In the genomic region with DNA sequence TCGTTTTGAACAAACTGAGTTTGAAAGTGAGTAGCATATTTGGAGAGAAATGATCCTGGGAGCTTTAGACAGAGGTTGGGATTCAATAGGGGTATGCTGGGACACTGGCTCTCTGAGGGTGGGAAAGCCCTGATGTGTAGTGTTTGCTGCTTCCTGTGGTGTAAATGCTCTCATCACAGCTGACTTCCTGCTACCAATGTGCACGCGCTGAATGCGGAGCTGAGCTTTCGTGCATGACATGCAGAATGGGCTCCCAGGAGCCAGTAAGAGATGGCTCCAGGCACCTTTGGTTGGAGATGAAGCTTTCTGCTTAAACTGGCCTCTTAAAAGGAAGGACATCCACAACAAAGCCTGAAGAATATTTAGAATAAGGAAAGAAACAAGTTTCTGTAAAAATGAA, we compare ENCODE assay signal across 1 cellular context.
A peak's percentile ranks its signal among the peaks of the same experiment; 100 is the strongest.
TF ChIP-seq lines count a peak whose summit lies in the region.

No MANE protein-coding gene starts in this region.

TF ChIP-seq in GM12878, 131 proteins besides CTCF, POLR2A, EP300 and RAD21 (continued from another document):
- TF ChIP-seq TCF12 (IDR thresholded peaks at IDR 0.05; ENCODE audit: low read depth, low read length) (peak; percentile 59), CREM (IDR thresholded peaks at IDR 0.05; ENCODE audit: low read depth) (peak; percentile 82; the same call in 1 of the 2 replicates), CEBPB (IDR thresholded peaks at IDR 0.05; ENCODE audit: borderline replicate concordance in 1 of 2, low read depth in 2 of 2, low read length in 2 of 2) (no peak), ZNF207 (IDR thresholded peaks at IDR 0.05; ENCODE audit: borderline replicate concordance) (0 out of 2 replicates have a peak, but pooled peaks have one; percentile 55), POU2F2 (IDR thresholded peaks at IDR 0.05; ENCODE audit: borderline replicate concordance, low read depth, low read length) (peak; percentile 40; the same call in 1 of the 3 replicates), EED (IDR thresholded peaks at IDR 0.05; ENCODE audit: low read depth) (peak; percentile 76), WRNIP1 (IDR thresholded peaks at IDR 0.05; ENCODE audit: borderline replicate concordance, low read depth, low read length) (no peak), SREBF1 (IDR thresholded peaks at IDR 0.05; ENCODE audit: low read length) (no peak), CHD4 (IDR thresholded peaks at IDR 0.05) (no peak), HDGF (IDR thresholded peaks at IDR 0.05) (peak; percentile 44; the same call in 1 of the 2 replicates), POLR2AphosphoS5 (IDR thresholded peaks at IDR 0.05; ENCODE audit: low read length) (peak; percentile 74), ZBED1 (IDR thresholded peaks at IDR 0.05; ENCODE audit: borderline replicate concordance) (peak; percentile 57; the same call in 1 of the 2 replicates), MTA2 (IDR thresholded peaks at IDR 0.05; ENCODE audit: low read depth) (no peak; the same call in 1 of the 2 replicates), SMAD5 (IDR thresholded peaks at IDR 0.05; ENCODE audit: low read depth) (peak; percentile 76; the same call in 1 of the 2 replicates), NBN (IDR thresholded peaks at IDR 0.05) (0 out of 2 replicates have a peak, but pooled peaks have one; percentile 37), NFIC (IDR thresholded peaks at IDR 0.05; ENCODE audit: low read depth, low read length) (no peak), RELA (IDR thresholded peaks at IDR 0.05; ENCODE audit: borderline replicate concordance, partially characterized antibody) (no peak), CBFB (IDR thresholded peaks at IDR 0.05; ENCODE audit: low read depth) (peak; percentile 54; the same call in 1 of the 2 replicates), SMC3 (IDR thresholded peaks at IDR 0.05; ENCODE audit: borderline replicate concordance, low read length) (0 out of 2 replicates have a peak, but pooled peaks have one; percentile 12), IKZF2 (IDR thresholded peaks at IDR 0.05) (peak; percentile 33 to 40; a peak in 2 of 4 replicates), BHLHE40 (IDR thresholded peaks at IDR 0.05; ENCODE audit: borderline replicate concordance in 1 of 2, low read depth in 2 of 2, low read length in 1 of 2) (peak; percentile 47 to 51; a peak in 2 of 4 replicates), ATF7 (IDR thresholded peaks at IDR 0.05; ENCODE audit: low read depth) (peak; percentile 58; the same call in 1 of the 2 replicates), ZNF274 (IDR thresholded peaks at IDR 0.05; ENCODE audit: insufficient read depth, insufficient read length) (no peak), TAF1 (IDR thresholded peaks at IDR 0.05; ENCODE audit: borderline replicate concordance, low read depth, low read length) (peak; percentile 75; the same call in 1 of the 2 replicates), YY1 (IDR thresholded peaks at IDR 0.05; ENCODE audit: low read depth, low read length) (peak; percentile 56; the same call in 1 of the 2 replicates), ETV6 (conservative IDR thresholded peaks at IDR 0.05 in 1 of 2, IDR thresholded peaks at IDR 0.05 in 1 of 2; ENCODE audit: borderline replicate concordance in 1 of 2, low read depth in 1 of 2) (peak in 1 of 2 experiments; percentile 69; a peak in 2 of 4 replicates), IKZF1 (conservative IDR thresholded peaks at IDR 0.05) (peak; percentile 39; the same call in 1 of the 2 replicates), GABPA (IDR thresholded peaks at IDR 0.05; ENCODE audit: low read depth) (no peak), TCF3 (IDR thresholded peaks at IDR 0.05; ENCODE audit: borderline replicate concordance, insufficient read depth, low read depth, low read length) (0 out of 2 replicates have a peak, but pooled peaks have one; percentile 58), NFYA (IDR thresholded peaks at IDR 0.05; ENCODE audit: borderline replicate concordance, low read depth, low read length) (no peak), MEF2A (IDR thresholded peaks at IDR 0.05; ENCODE audit: insufficient read depth, low read depth, low read length) (0 out of 2 replicates have a peak, but pooled peaks have one; percentile 20), TARDBP (IDR thresholded peaks at IDR 0.05; ENCODE audit: borderline replicate concordance) (no peak), KDM1A (IDR thresholded peaks at IDR 0.05; ENCODE audit: borderline replicate concordance) (no peak)
- TF ChIP-seq, protein P1, sequence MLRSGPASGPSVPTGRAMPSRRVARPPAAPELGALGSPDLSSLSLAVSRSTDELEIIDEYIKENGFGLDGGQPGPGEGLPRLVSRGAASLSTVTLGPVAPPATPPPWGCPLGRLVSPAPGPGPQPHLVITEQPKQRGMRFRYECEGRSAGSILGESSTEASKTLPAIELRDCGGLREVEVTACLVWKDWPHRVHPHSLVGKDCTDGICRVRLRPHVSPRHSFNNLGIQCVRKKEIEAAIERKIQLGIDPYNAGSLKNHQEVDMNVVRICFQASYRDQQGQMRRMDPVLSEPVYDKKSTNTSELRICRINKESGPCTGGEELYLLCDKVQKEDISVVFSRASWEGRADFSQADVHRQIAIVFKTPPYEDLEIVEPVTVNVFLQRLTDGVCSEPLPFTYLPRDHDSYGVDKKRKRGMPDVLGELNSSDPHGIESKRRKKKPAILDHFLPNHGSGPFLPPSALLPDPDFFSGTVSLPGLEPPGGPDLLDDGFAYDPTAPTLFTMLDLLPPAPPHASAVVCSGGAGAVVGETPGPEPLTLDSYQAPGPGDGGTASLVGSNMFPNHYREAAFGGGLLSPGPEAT (IDR thresholded peaks at IDR 0.05; ENCODE audit: low read depth): 0 out of 2 replicates have a peak, but pooled peaks have one; percentile 32
- TF ChIP-seq, protein P2, sequence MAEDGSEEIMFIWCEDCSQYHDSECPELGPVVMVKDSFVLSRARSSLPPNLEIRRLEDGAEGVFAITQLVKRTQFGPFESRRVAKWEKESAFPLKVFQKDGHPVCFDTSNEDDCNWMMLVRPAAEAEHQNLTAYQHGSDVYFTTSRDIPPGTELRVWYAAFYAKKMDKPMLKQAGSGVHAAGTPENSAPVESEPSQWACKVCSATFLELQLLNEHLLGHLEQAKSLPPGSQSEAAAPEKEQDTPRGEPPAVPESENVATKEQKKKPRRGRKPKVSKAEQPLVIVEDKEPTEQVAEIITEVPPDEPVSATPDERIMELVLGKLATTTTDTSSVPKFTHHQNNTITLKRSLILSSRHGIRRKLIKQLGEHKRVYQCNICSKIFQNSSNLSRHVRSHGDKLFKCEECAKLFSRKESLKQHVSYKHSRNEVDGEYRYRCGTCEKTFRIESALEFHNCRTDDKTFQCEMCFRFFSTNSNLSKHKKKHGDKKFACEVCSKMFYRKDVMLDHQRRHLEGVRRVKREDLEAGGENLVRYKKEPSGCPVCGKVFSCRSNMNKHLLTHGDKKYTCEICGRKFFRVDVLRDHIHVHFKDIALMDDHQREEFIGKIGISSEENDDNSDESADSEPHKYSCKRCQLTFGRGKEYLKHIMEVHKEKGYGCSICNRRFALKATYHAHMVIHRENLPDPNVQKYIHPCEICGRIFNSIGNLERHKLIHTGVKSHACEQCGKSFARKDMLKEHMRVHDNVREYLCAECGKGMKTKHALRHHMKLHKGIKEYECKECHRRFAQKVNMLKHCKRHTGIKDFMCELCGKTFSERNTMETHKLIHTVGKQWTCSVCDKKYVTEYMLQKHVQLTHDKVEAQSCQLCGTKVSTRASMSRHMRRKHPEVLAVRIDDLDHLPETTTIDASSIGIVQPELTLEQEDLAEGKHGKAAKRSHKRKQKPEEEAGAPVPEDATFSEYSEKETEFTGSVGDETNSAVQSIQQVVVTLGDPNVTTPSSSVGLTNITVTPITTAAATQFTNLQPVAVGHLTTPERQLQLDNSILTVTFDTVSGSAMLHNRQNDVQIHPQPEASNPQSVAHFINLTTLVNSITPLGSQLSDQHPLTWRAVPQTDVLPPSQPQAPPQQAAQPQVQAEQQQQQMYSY (CRISPR knock-in tag; IDR thresholded peaks at IDR 0.05): no peak
- TF ChIP-seq, protein P3, sequence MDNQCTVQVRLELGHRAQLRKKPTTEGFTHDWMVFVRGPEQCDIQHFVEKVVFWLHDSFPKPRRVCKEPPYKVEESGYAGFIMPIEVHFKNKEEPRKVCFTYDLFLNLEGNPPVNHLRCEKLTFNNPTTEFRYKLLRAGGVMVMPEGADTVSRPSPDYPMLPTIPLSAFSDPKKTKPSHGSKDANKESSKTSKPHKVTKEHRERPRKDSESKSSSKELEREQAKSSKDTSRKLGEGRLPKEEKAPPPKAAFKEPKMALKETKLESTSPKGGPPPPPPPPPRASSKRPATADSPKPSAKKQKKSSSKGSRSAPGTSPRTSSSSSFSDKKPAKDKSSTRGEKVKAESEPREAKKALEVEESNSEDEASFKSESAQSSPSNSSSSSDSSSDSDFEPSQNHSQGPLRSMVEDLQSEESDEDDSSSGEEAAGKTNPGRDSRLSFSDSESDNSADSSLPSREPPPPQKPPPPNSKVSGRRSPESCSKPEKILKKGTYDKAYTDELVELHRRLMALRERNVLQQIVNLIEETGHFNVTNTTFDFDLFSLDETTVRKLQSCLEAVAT (IDR thresholded peaks at IDR 0.05): 0 out of 2 replicates have a peak, but pooled peaks have one; percentile 33
- TF ChIP-seq, protein P4, sequence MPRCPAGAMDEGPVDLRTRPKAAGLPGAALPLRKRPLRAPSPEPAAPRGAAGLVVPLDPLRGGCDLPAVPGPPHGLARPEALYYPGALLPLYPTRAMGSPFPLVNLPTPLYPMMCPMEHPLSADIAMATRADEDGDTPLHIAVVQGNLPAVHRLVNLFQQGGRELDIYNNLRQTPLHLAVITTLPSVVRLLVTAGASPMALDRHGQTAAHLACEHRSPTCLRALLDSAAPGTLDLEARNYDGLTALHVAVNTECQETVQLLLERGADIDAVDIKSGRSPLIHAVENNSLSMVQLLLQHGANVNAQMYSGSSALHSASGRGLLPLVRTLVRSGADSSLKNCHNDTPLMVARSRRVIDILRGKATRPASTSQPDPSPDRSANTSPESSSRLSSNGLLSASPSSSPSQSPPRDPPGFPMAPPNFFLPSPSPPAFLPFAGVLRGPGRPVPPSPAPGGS (IDR thresholded peaks at IDR 0.05; ENCODE audit: borderline replicate concordance, insufficient read depth, low read depth, low read length, poor library complexity, severe bottlenecking): peak; percentile 90
- TF ChIP-seq, protein P5, sequence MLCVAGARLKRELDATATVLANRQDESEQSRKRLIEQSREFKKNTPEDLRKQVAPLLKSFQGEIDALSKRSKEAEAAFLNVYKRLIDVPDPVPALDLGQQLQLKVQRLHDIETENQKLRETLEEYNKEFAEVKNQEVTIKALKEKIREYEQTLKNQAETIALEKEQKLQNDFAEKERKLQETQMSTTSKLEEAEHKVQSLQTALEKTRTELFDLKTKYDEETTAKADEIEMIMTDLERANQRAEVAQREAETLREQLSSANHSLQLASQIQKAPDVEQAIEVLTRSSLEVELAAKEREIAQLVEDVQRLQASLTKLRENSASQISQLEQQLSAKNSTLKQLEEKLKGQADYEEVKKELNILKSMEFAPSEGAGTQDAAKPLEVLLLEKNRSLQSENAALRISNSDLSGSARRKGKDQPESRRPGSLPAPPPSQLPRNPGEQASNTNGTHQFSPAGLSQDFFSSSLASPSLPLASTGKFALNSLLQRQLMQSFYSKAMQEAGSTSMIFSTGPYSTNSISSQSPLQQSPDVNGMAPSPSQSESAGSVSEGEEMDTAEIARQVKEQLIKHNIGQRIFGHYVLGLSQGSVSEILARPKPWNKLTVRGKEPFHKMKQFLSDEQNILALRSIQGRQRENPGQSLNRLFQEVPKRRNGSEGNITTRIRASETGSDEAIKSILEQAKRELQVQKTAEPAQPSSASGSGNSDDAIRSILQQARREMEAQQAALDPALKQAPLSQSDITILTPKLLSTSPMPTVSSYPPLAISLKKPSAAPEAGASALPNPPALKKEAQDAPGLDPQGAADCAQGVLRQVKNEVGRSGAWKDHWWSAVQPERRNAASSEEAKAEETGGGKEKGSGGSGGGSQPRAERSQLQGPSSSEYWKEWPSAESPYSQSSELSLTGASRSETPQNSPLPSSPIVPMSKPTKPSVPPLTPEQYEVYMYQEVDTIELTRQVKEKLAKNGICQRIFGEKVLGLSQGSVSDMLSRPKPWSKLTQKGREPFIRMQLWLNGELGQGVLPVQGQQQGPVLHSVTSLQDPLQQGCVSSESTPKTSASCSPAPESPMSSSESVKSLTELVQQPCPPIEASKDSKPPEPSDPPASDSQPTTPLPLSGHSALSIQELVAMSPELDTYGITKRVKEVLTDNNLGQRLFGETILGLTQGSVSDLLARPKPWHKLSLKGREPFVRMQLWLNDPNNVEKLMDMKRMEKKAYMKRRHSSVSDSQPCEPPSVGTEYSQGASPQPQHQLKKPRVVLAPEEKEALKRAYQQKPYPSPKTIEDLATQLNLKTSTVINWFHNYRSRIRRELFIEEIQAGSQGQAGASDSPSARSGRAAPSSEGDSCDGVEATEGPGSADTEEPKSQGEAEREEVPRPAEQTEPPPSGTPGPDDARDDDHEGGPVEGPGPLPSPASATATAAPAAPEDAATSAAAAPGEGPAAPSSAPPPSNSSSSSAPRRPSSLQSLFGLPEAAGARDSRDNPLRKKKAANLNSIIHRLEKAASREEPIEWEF (IDR thresholded peaks at IDR 0.05; ENCODE audit: insufficient replicate concordance, low read depth, low read length): peak; percentile 66
- TF ChIP-seq, protein P6, sequence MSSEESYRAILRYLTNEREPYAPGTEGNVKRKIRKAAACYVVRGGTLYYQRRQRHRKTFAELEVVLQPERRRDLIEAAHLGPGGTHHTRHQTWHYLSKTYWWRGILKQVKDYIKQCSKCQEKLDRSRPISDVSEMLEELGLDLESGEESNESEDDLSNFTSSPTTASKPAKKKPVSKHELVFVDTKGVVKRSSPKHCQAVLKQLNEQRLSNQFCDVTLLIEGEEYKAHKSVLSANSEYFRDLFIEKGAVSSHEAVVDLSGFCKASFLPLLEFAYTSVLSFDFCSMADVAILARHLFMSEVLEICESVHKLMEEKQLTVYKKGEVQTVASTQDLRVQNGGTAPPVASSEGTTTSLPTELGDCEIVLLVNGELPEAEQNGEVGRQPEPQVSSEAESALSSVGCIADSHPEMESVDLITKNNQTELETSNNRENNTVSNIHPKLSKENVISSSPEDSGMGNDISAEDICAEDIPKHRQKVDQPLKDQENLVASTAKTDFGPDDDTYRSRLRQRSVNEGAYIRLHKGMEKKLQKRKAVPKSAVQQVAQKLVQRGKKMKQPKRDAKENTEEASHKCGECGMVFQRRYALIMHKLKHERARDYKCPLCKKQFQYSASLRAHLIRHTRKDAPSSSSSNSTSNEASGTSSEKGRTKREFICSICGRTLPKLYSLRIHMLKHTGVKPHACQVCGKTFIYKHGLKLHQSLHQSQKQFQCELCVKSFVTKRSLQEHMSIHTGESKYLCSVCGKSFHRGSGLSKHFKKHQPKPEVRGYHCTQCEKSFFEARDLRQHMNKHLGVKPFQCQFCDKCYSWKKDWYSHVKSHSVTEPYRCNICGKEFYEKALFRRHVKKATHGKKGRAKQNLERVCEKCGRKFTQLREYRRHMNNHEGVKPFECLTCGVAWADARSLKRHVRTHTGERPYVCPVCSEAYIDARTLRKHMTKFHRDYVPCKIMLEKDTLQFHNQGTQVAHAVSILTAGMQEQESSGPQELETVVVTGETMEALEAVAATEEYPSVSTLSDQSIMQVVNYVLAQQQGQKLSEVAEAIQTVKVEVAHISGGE (CRISPR knock-in tag; IDR thresholded peaks at IDR 0.05): no peak
- TF ChIP-seq, protein P7, sequence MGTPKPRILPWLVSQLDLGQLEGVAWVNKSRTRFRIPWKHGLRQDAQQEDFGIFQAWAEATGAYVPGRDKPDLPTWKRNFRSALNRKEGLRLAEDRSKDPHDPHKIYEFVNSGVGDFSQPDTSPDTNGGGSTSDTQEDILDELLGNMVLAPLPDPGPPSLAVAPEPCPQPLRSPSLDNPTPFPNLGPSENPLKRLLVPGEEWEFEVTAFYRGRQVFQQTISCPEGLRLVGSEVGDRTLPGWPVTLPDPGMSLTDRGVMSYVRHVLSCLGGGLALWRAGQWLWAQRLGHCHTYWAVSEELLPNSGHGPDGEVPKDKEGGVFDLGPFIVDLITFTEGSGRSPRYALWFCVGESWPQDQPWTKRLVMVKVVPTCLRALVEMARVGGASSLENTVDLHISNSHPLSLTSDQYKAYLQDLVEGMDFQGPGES (IDR thresholded peaks at IDR 0.05): no peak
